In the genomic region with DNA sequence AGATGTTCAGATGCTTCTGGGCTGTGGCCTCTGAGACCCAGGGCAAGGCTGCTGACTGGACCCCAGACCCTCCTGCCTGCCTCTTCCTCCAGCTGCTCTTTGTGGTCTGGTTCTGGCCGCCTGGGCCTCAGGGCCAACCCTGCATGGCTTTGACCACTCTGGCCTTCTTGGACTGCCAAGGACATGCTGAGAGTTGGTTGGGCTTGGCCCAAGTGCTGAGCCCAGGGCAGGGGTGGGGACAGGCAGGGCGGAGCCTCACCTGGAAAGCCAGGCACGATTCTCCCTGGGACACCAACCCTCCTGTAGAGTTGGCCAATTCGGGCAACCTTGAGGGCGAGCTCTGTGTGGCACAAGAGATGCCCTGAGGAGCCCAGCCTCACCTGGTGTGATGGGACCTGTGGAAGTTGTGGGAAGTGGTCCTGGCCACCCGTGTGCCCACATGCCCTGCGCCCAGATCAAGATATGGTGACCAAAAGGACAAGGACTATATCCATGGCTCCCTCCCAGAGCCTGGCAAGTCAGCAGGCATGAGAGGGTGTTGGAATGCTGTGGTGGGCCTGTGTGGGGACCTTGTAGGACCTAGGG, we compare ENCODE assay signal across 16 cellular contexts. TPM values are rescaled to one million over a fixed set of nuclear protein-coding genes. Genes with fewer than 3 reads are reported as not detected.
DNase-seq lines count a peak whose midpoint lies in the region; ATAC-seq, FAIRE-seq and TF ChIP-seq lines count a peak whose summit lies in the region.
"Had no signal": no experiment of that assay in that cellular context is flagged by ENCODE, and none has a peak within 500 bp of the region (broad histone marks: within the 10 kb centered on the region; RNA-seq: fewer than 3 reads in every experiment).

No MANE protein-coding gene starts in this region.

- H3K27me3 ChIP-seq in liver (ENCODE audit: control insufficient read depth in 4 of 4, insufficient read depth in 4 of 4, low read length in 3 of 4) (no peaks in the 10 kb centered on the region), HepG2 (ENCODE audit: control insufficient read depth in 1 of 2, insufficient read depth in 2 of 2, low read length in 2 of 2) (no peaks in the 10 kb centered on the region), neutrophil (no peaks in the 10 kb centered on the region)
- H3K27me3 ChIP-seq: uterus had no signal

- H2AFZ ChIP-seq in HepG2 (ENCODE audit: low read length): no peak overlapping the region
- H2AFZ ChIP-seq: parathyroid adenoma had no signal

- BruUV-seq in HepG2 (replicated peaks; lab: Mats Ljungman, UMichigan): no TSS peak

- peaks cover 38 to 43% of the 10 kb centered on the region in 2 donors for H3K4me1 Mint-ChIP-seq in effector memory CD8-positive, alpha-beta T cell (ENCODE audit: low read depth in 2 of 2)
- H3K4me1 Mint-ChIP-seq in stimulated activated naive B cell treated with anti-CD40 and anti-IgM and Interleukin-4, amounts not matched to agents 10 μg/mL and 1 μg/mL and 100 μg/mL, for 72 hours: peaks cover 55 to 80% of the 10 kb centered on the region in 2 donors
- H3K4me1 Mint-ChIP-seq in activated T-helper 1 cell treated with anti-CD3 and anti-CD28 coated beads, Interleukin-12 subunit alpha, Interleukin-12 subunit beta, Interleukin-2, Interleukin-4 antibody, amounts not matched to agents 30 ng/mL and 10 ng/mL and 1 ng/mL, durations not matched to agents 14 hours and 24 hours and 36 hours (ENCODE audit: low read depth): peaks cover 4% of the 10 kb centered on the region

- H3K27ac Mint-ChIP-seq in effector memory CD8-positive, alpha-beta T cell: peak overlapping the region; percentile 19 to 82
- no peak overlapping the region for H3K27ac Mint-ChIP-seq in stimulated activated naive B cell treated with anti-CD40 and anti-IgM and Interleukin-4, amounts not matched to agents 10 μg/mL and 1 μg/mL and 100 μg/mL, for 72 hours
- no peak overlapping the region for H3K27ac Mint-ChIP-seq in activated T-helper 1 cell treated with anti-CD3 and anti-CD28 coated beads, Interleukin-12 subunit alpha, Interleukin-12 subunit beta, Interleukin-2, Interleukin-4 antibody, amounts not matched to agents 30 ng/mL and 10 ng/mL and 1 ng/mL, durations not matched to agents 14 hours and 24 hours and 36 hours
- H3K27ac Mint-ChIP-seq: activated naive CD8-positive, alpha-beta T cell treated with anti-CD3 and anti-CD28 coated beads, Interleukin-2, amount 10 ng/mL, durations not matched to agents 7 days and 5 days; endodermal cell had no signal

- H3K4me3 ChIP-seq in liver (ENCODE audit: low read depth in 1 of 3, low read length in 3 of 3): no peak overlapping the region
- H3K4me3 ChIP-seq in HepG2 (replicated peaks in 1 of 3; ENCODE audit: insufficient read depth in 1 of 3, low read depth in 2 of 3, low read length in 3 of 3): no peak overlapping the region
- peak overlapping the region in 1 of 2 experiments; percentile 21 for H3K4me3 ChIP-seq in neutrophil (ENCODE audit: low read depth in 1 of 2, low read length in 1 of 2)
- H3K4me3 ChIP-seq: uterus had no signal

- in situ Hi-C loops in HepG2 (cut with HindIII; ENCODE audit: extremely low pct_ligation_motif_present, low pct_unique_long_range_greater_than_20kb): no loop called here

- no peaks in the 10 kb centered on the region for H3K79me2 ChIP-seq in HepG2 (ENCODE audit: insufficient read depth, low read length)

- H3K4me3 Mint-ChIP-seq in effector memory CD8-positive, alpha-beta T cell: peak overlapping the region in 1 of 2 donors; percentile 44
- H3K4me3 Mint-ChIP-seq in stimulated activated naive B cell treated with anti-CD40 and anti-IgM and Interleukin-4, amounts not matched to agents 10 μg/mL and 1 μg/mL and 100 μg/mL, for 72 hours: no peak overlapping the region
- no peak overlapping the region for H3K4me3 Mint-ChIP-seq in activated T-helper 1 cell treated with anti-CD3 and anti-CD28 coated beads, Interleukin-12 subunit alpha, Interleukin-12 subunit beta, Interleukin-2, Interleukin-4 antibody, amounts not matched to agents 30 ng/mL and 10 ng/mL and 1 ng/mL, durations not matched to agents 14 hours and 24 hours and 36 hours
- H3K4me3 Mint-ChIP-seq: activated naive CD8-positive, alpha-beta T cell treated with anti-CD3 and anti-CD28 coated beads, Interleukin-2, amount 10 ng/mL, durations not matched to agents 7 days and 5 days; endodermal cell had no signal

- no peak for ATAC-seq in HepG2
- no peak for ATAC-seq in effector memory CD8-positive, alpha-beta T cell (replicated peaks)
- no peak for ATAC-seq in stimulated activated naive B cell treated with anti-CD40 and anti-IgM and Interleukin-4, amounts not matched to agents 10 μg/mL and 1 μg/mL and 100 μg/mL, for 72 hours (replicated peaks)

- H3K9me3 Mint-ChIP-seq in effector memory CD8-positive, alpha-beta T cell: no peaks in the 10 kb centered on the region
- peaks cover 4 to 5% of the 10 kb centered on the region in 2 donors for H3K9me3 Mint-ChIP-seq in stimulated activated naive B cell treated with anti-CD40 and anti-IgM and Interleukin-4, amounts not matched to agents 10 μg/mL and 1 μg/mL and 100 μg/mL, for 72 hours
- no peaks in the 10 kb centered on the region for H3K9me3 Mint-ChIP-seq in activated T-helper 1 cell treated with anti-CD3 and anti-CD28 coated beads, Interleukin-12 subunit alpha, Interleukin-12 subunit beta, Interleukin-2, Interleukin-4 antibody, amounts not matched to agents 30 ng/mL and 10 ng/mL and 1 ng/mL, durations not matched to agents 14 hours and 24 hours and 36 hours
- H3K9me3 Mint-ChIP-seq: activated naive CD8-positive, alpha-beta T cell treated with anti-CD3 and anti-CD28 coated beads, Interleukin-2, amount 10 ng/mL, durations not matched to agents 7 days and 5 days; endodermal cell had no signal

- TF ChIP-seq RAD21 in liver (IDR thresholded peaks at IDR 0.05) (no peak), HepG2 (CRISPR knock-in tag; IDR thresholded peaks at IDR 0.05) (no peak)

- H3K27ac ChIP-seq in liver (ENCODE audit: low read depth in 1 of 2, low read length in 2 of 2) (peak overlapping the region; percentile 72 to 90), HepG2 (ENCODE audit: extremely low read length, insufficient read depth, low read length) (no peak overlapping the region), neutrophil (peak overlapping the region; percentile 47)
- H3K27ac ChIP-seq: parathyroid adenoma, uterus had no signal

- H3K27me3 Mint-ChIP-seq in effector memory CD8-positive, alpha-beta T cell: no peaks in the 10 kb centered on the region
- no peaks in the 10 kb centered on the region for H3K27me3 Mint-ChIP-seq in stimulated activated naive B cell treated with anti-CD40 and anti-IgM and Interleukin-4, amounts not matched to agents 10 μg/mL and 1 μg/mL and 100 μg/mL, for 72 hours
- H3K27me3 Mint-ChIP-seq in activated T-helper 1 cell treated with anti-CD3 and anti-CD28 coated beads, Interleukin-12 subunit alpha, Interleukin-12 subunit beta, Interleukin-2, Interleukin-4 antibody, amounts not matched to agents 30 ng/mL and 10 ng/mL and 1 ng/mL, durations not matched to agents 14 hours and 24 hours and 36 hours (ENCODE audit: insufficient read depth): no peaks in the 10 kb centered on the region
- H3K27me3 Mint-ChIP-seq: activated naive CD8-positive, alpha-beta T cell treated with anti-CD3 and anti-CD28 coated beads, Interleukin-2, amount 10 ng/mL, durations not matched to agents 7 days and 5 days had no signal

- H3K9me3 ChIP-seq in liver (ENCODE audit: control insufficient read depth in 4 of 4, low read length in 3 of 4) (no peaks in the 10 kb centered on the region), HepG2 (ENCODE audit: low read length) (no peaks in the 10 kb centered on the region), neutrophil (no peaks in the 10 kb centered on the region)
- H3K9me3 ChIP-seq: uterus had no signal

- intact Hi-C loops in HepG2 (cut with micrococcal nuclease; ENCODE audit: unreplicated experiment): no loop called here
- intact Hi-C loops in activated T-helper 1 cell treated with anti-CD3 and anti-CD28 coated beads, Interleukin-12 subunit alpha, Interleukin-12 subunit beta, Interleukin-2, Interleukin-4 antibody, amounts not matched to agents 30 ng/mL and 10 ng/mL and 1 ng/mL, durations not matched to agents 14 hours and 24 hours and 36 hours (cut with micrococcal nuclease): no loop called here

- CTCF ChIA-PET in HepG2 (lab: Yijun Ruan, JAX; ENCODE audit: low intra/inter-chr PET ratio, low total read pairs): no interaction called here

- no peak overlapping the region for H3K4me2 ChIP-seq in HepG2 (ENCODE audit: low read depth, low read length)

- peaks cover 0 to 5% (median 4%) of the 10 kb centered on the region in 4 donors for H3K36me3 ChIP-seq in liver (ENCODE audit: control insufficient read depth in 4 of 4, insufficient read depth in 3 of 4, low read depth in 1 of 4, low read length in 3 of 4)
- peaks cover 2 to 7% of the 10 kb centered on the region in 2 experiments; a peak in 2 of 5 replicates for H3K36me3 ChIP-seq in HepG2 (replicated peaks in 1 of 2; ENCODE audit: control insufficient read depth in 1 of 2, insufficient read depth in 2 of 2, low read length in 2 of 2)
- H3K36me3 ChIP-seq in neutrophil: peaks cover 57% of the 10 kb centered on the region
- H3K36me3 ChIP-seq: uterus had no signal

- no peak for DNase-seq in HepG2 (ENCODE audit: low spot score)
- DNase-seq in effector memory CD8-positive, alpha-beta T cell: no peak
- no peak for DNase-seq in stimulated activated naive B cell treated with anti-CD40 and anti-IgM and Interleukin-4, amounts not matched to agents 10 μg/mL and 1 μg/mL and 100 μg/mL, for 72 hours
- DNase-seq in amygdala (lab: John Stamatoyannopoulos, UW): no peak
- no peak for DNase-seq in activated T-helper 1 cell treated with anti-CD3 and anti-CD28 coated beads, Interleukin-12 subunit alpha, Interleukin-12 subunit beta, Interleukin-2, Interleukin-4 antibody, amounts not matched to agents 30 ng/mL and 10 ng/mL and 1 ng/mL, durations not matched to agents 14 hours and 24 hours and 36 hours (ENCODE audit: low spot score)
- no peak for DNase-seq in GM19238 (ENCODE audit: insufficient read length, low spot score)
- DNase-seq: ACHN; activated naive CD8-positive, alpha-beta T cell treated with anti-CD3 and anti-CD28 coated beads, Interleukin-2, amount 10 ng/mL, durations not matched to agents 7 days and 5 days; EL; endodermal cell; kidney glomerular epithelial cell; NCI-H1694 treated with DMSO at 0.1 percent for 48 hours; uterus had no signal

- TF ChIP-seq CTCF in liver (IDR thresholded peaks at IDR 0.05; ENCODE audit: low read depth, low read length, missing input control) (no peak), HepG2 (CRISPR knock-in tag; IDR thresholded peaks at IDR 0.05) (no peak), neutrophil (IDR thresholded peaks at IDR 0.05) (no peak)

- 95% methylated on average over 7 of the region's 7 CpGs for WGBS in liver
- 86% methylated on average over 4 of the region's 7 CpGs for WGBS in HepG2 (ENCODE audit: low lambda C conversion rate)

- peaks cover 13 to 25% (median 19%) of the 10 kb centered on the region in 4 donors for H3K4me1 ChIP-seq in liver (ENCODE audit: control insufficient read depth in 4 of 4, insufficient read depth in 4 of 4, low read length in 3 of 4)
- H3K4me1 ChIP-seq in HepG2 (ENCODE audit: insufficient read depth, low read length): no peaks in the 10 kb centered on the region
- H3K4me1 ChIP-seq in neutrophil (ENCODE audit: control insufficient read depth in 1 of 2, insufficient read depth in 1 of 2, low read depth in 1 of 2, low read length in 1 of 2): peaks cover 18 to 23% of the 10 kb centered on the region in 2 experiments
- H3K4me1 ChIP-seq: uterus had no signal

- peaks cover 3% of the 10 kb centered on the region for H3K36me3 Mint-ChIP-seq in effector memory CD8-positive, alpha-beta T cell (ENCODE audit: insufficient read depth)
- H3K36me3 Mint-ChIP-seq in stimulated activated naive B cell treated with anti-CD40 and anti-IgM and Interleukin-4, amounts not matched to agents 10 μg/mL and 1 μg/mL and 100 μg/mL, for 72 hours: peaks cover 28 to 59% of the 10 kb centered on the region in 2 donors
- H3K36me3 Mint-ChIP-seq in activated T-helper 1 cell treated with anti-CD3 and anti-CD28 coated beads, Interleukin-12 subunit alpha, Interleukin-12 subunit beta, Interleukin-2, Interleukin-4 antibody, amounts not matched to agents 30 ng/mL and 10 ng/mL and 1 ng/mL, durations not matched to agents 14 hours and 24 hours and 36 hours (ENCODE audit: low read depth): peaks cover 6% of the 10 kb centered on the region

- POLR2A ChIA-PET in HepG2 (lab: Yijun Ruan, JAX): no interaction called here

- H3K9ac ChIP-seq in liver (ENCODE audit: low read depth in 1 of 2, low read length in 2 of 2) (no peak overlapping the region), HepG2 (ENCODE audit: insufficient read depth, low read depth, low read length) (no peak overlapping the region)
- H3K9ac ChIP-seq: parathyroid adenoma had no signal

- no peaks in the 10 kb centered on the region for H4K20me1 ChIP-seq in HepG2 (ENCODE audit: insufficient read depth, low read length)

- no peak for TF ChIP-seq POLR2A in HepG2 (IDR thresholded peaks at IDR 0.05; ENCODE audit: insufficient read depth in 1 of 2, low read depth in 2 of 2, low read length in 2 of 2)

- FAIRE-seq in HepG2 (lab: Jason Lieb, UNC): no peak

- TF ChIP-seq EP300 in HepG2 (IDR thresholded peaks at IDR 0.05; ENCODE audit: low read depth in 2 of 2, low read length in 2 of 2) (no peak), HepG2 (CRISPR knock-in tag; IDR thresholded peaks at IDR 0.05; ENCODE audit: borderline replicate concordance) (no peak)

RNA-seq across cellular contexts. Expression of a gene that starts 11.6 kb away (rescaled TPM):
- 100 to 1,000 TPM in 1 of 2 donors, 10 to 100 TPM in 1; 20.5 to 153 TPM for total RNA-seq in liver
- polyA plus RNA-seq in liver: 10 to 100 TPM; 10.8 to 11.7 TPM
- 12.1 and 12.9 TPM in 2 replicates for total RNA-seq in HepG2 (2016; rRNA removed; fragmentation: Illumina TruSeq; extraction: Trizol)
- 7.0 and 7.5 TPM in 2 replicates for total RNA-seq in HepG2 (2016; cell fraction: cytosol; rRNA removed; fragmentation: Illumina TruSeq; extraction: Trizol; ENCODE audit: low read depth)
- 11.8 and 12.2 TPM in 2 replicates for total RNA-seq in HepG2 (2016; cell fraction: insoluble cytoplasmic fraction; rRNA removed; fragmentation: Illumina TruSeq; extraction: Trizol)
- total RNA-seq in HepG2 (2016; cell fraction: membrane; rRNA removed; fragmentation: Illumina TruSeq; extraction: Trizol): 17.5 and 20.9 TPM in 2 replicates
- 7.2 and 10.6 TPM in 2 replicates for total RNA-seq in HepG2 (2016; cell fraction: nucleus; rRNA removed; fragmentation: Illumina TruSeq; extraction: Trizol)
- polyA plus RNA-seq in HepG2 (2011; rRNA removed): 14.8 and 20.8 TPM in 2 replicates
- 17.4 and 18.3 TPM in 2 replicates for polyA plus RNA-seq in HepG2 (2011; cell fraction: cytosol; rRNA removed)
- 24.2 and 25.5 TPM in 2 replicates for polyA plus RNA-seq in HepG2 (2011; cell fraction: nucleus; rRNA removed)
- 5.0 and 9.6 TPM in 2 replicates for polyA plus RNA-seq in HepG2 (2012)
- polyA plus RNA-seq in HepG2 (2016; cell fraction: cytosol; fragmentation: Illumina TruSeq; extraction: Trizol; ENCODE audit: low read depth): 8.1 TPM in 2 replicates
- 10.1 and 14.2 TPM in 2 replicates for polyA plus RNA-seq in HepG2 (2016; cell fraction: insoluble cytoplasmic fraction; fragmentation: Illumina TruSeq; extraction: Trizol; ENCODE audit: low read depth)
- polyA plus RNA-seq in HepG2 (2016; cell fraction: membrane; fragmentation: Illumina TruSeq; extraction: Trizol; ENCODE audit: low read depth): 14.1 and 15.1 TPM in 2 replicates
- 17.4 and 18.4 TPM in 2 replicates for polyA plus RNA-seq in HepG2 (2016; cell fraction: nucleus; fragmentation: Illumina TruSeq; extraction: Trizol; ENCODE audit: insufficient read depth, low read depth)
- 34.8 and 39.9 TPM in 2 replicates for polyA minus RNA-seq in HepG2 (2011; rRNA and poly(A)+ RNA removed; ENCODE audit: low replicate concordance)
- polyA minus RNA-seq in HepG2 (2011; cell fraction: cytosol; rRNA and poly(A)+ RNA removed): 9.8 and 10.9 TPM in 2 replicates
- 8.9 and 9.0 TPM in 2 replicates for polyA minus RNA-seq in HepG2 (2011; cell fraction: nucleus; rRNA and poly(A)+ RNA removed)
- 29.2 and 30.0 TPM in 2 replicates for total RNA-seq in activated T-helper 1 cell treated with anti-CD3 and anti-CD28 coated beads, Interleukin-12 subunit alpha, Interleukin-12 subunit beta, Interleukin-2, Interleukin-4 antibody, amounts not matched to agents 30 ng/mL and 10 ng/mL and 1 ng/mL, durations not matched to agents 14 hours and 24 hours and 36 hours

RNA-seq across cellular contexts. Expression of a gene that starts 15.9 kb away (rescaled TPM):
- total RNA-seq in liver (10 to 100 TPM; 41.6 to 48.8 TPM), HepG2 (2016; rRNA removed; fragmentation: Illumina TruSeq; extraction: Trizol) (10.4 and 17.7 TPM in 2 replicates)
- polyA plus RNA-seq in liver (10 to 100 TPM in 1 of 2 donors, 1 to 10 TPM in 1; 3.8 to 10.6 TPM), HepG2 (2011; rRNA removed) (16.4 and 23.8 TPM in 2 replicates)
- 3.9 and 4.0 TPM in 2 replicates for total RNA-seq in HepG2 (2016; cell fraction: cytosol; rRNA removed; fragmentation: Illumina TruSeq; extraction: Trizol; ENCODE audit: low read depth)
- total RNA-seq in HepG2 (2016; cell fraction: insoluble cytoplasmic fraction; rRNA removed; fragmentation: Illumina TruSeq; extraction: Trizol): 8.1 and 18.0 TPM in 2 replicates
- 3.8 and 4.0 TPM in 2 replicates for total RNA-seq in HepG2 (2016; cell fraction: membrane; rRNA removed; fragmentation: Illumina TruSeq; extraction: Trizol)
- total RNA-seq in HepG2 (2016; cell fraction: nucleus; rRNA removed; fragmentation: Illumina TruSeq; extraction: Trizol): 20.2 and 20.4 TPM in 2 replicates
- 8.4 and 13.1 TPM in 2 replicates for polyA plus RNA-seq in HepG2 (2011; cell fraction: cytosol; rRNA removed)
- polyA plus RNA-seq in HepG2 (2011; cell fraction: nucleus; rRNA removed): 152 and 182 TPM in 2 replicates
- 11.1 and 12.4 TPM in 2 replicates for polyA plus RNA-seq in HepG2 (2012)
- polyA plus RNA-seq in HepG2 (2016; cell fraction: cytosol; fragmentation: Illumina TruSeq; extraction: Trizol; ENCODE audit: low read depth): 0.99 and 1.4 TPM in 2 replicates
- 8.5 and 10.9 TPM in 2 replicates for polyA plus RNA-seq in HepG2 (2016; cell fraction: insoluble cytoplasmic fraction; fragmentation: Illumina TruSeq; extraction: Trizol; ENCODE audit: low read depth)
- 2.0 and 2.3 TPM in 2 replicates for polyA plus RNA-seq in HepG2 (2016; cell fraction: membrane; fragmentation: Illumina TruSeq; extraction: Trizol; ENCODE audit: low read depth)
- polyA plus RNA-seq in HepG2 (2016; cell fraction: nucleus; fragmentation: Illumina TruSeq; extraction: Trizol; ENCODE audit: insufficient read depth, low read depth): 42.2 and 48.6 TPM in 2 replicates
- 1.2 and 26.6 TPM in 2 replicates for polyA minus RNA-seq in HepG2 (2011; rRNA and poly(A)+ RNA removed; ENCODE audit: low replicate concordance)
- 9.2 and 12.0 TPM in 2 replicates for polyA minus RNA-seq in HepG2 (2011; cell fraction: cytosol; rRNA and poly(A)+ RNA removed)
- 28.6 and 29.7 TPM in 2 replicates for polyA minus RNA-seq in HepG2 (2011; cell fraction: nucleus; rRNA and poly(A)+ RNA removed)
- total RNA-seq in activated T-helper 1 cell treated with anti-CD3 and anti-CD28 coated beads, Interleukin-12 subunit alpha, Interleukin-12 subunit beta, Interleukin-2, Interleukin-4 antibody, amounts not matched to agents 30 ng/mL and 10 ng/mL and 1 ng/mL, durations not matched to agents 14 hours and 24 hours and 36 hours: 2.4 and 3.1 TPM in 2 replicates

RNA-seq across cellular contexts. Expression of a gene that starts 47.5 kb away (rescaled TPM):
- total RNA-seq in liver (10 to 100 TPM; 22.6 to 27.1 TPM), HepG2 (2016; rRNA removed; fragmentation: Illumina TruSeq; extraction: Trizol) (14.8 and 23.2 TPM in 2 replicates)
- polyA plus RNA-seq in liver (1 to 10 TPM; 7.9 to 9.0 TPM), HepG2 (2011; rRNA removed) (10.2 and 14.6 TPM in 2 replicates)
- total RNA-seq in HepG2 (2016; cell fraction: cytosol; rRNA removed; fragmentation: Illumina TruSeq; extraction: Trizol; ENCODE audit: low read depth): 6.6 and 9.7 TPM in 2 replicates
- 12.0 and 23.2 TPM in 2 replicates for total RNA-seq in HepG2 (2016; cell fraction: insoluble cytoplasmic fraction; rRNA removed; fragmentation: Illumina TruSeq; extraction: Trizol)
- total RNA-seq in HepG2 (2016; cell fraction: membrane; rRNA removed; fragmentation: Illumina TruSeq; extraction: Trizol): 9.0 and 9.2 TPM in 2 replicates
- total RNA-seq in HepG2 (2016; cell fraction: nucleus; rRNA removed; fragmentation: Illumina TruSeq; extraction: Trizol): 31.9 and 36.2 TPM in 2 replicates
- 5.7 and 6.4 TPM in 2 replicates for polyA plus RNA-seq in HepG2 (2011; cell fraction: cytosol; rRNA removed)
- 78.1 and 81.2 TPM in 2 replicates for polyA plus RNA-seq in HepG2 (2011; cell fraction: nucleus; rRNA removed)
- 11.5 and 13.9 TPM in 2 replicates for polyA plus RNA-seq in HepG2 (2012)
- 2.2 and 2.4 TPM in 2 replicates for polyA plus RNA-seq in HepG2 (2016; cell fraction: cytosol; fragmentation: Illumina TruSeq; extraction: Trizol; ENCODE audit: low read depth)
- 11.4 and 14.1 TPM in 2 replicates for polyA plus RNA-seq in HepG2 (2016; cell fraction: insoluble cytoplasmic fraction; fragmentation: Illumina TruSeq; extraction: Trizol; ENCODE audit: low read depth)
- polyA plus RNA-seq in HepG2 (2016; cell fraction: membrane; fragmentation: Illumina TruSeq; extraction: Trizol; ENCODE audit: low read depth): 4.9 TPM in 2 replicates
- polyA plus RNA-seq in HepG2 (2016; cell fraction: nucleus; fragmentation: Illumina TruSeq; extraction: Trizol; ENCODE audit: insufficient read depth, low read depth): 67.7 and 78.1 TPM in 2 replicates
- 25.9 and 28.5 TPM in 2 replicates for polyA minus RNA-seq in HepG2 (2011; rRNA and poly(A)+ RNA removed; ENCODE audit: low replicate concordance)
- polyA minus RNA-seq in HepG2 (2011; cell fraction: cytosol; rRNA and poly(A)+ RNA removed): 4.4 and 5.3 TPM in 2 replicates
- 31.7 and 34.0 TPM in 2 replicates for polyA minus RNA-seq in HepG2 (2011; cell fraction: nucleus; rRNA and poly(A)+ RNA removed)
- total RNA-seq in activated T-helper 1 cell treated with anti-CD3 and anti-CD28 coated beads, Interleukin-12 subunit alpha, Interleukin-12 subunit beta, Interleukin-2, Interleukin-4 antibody, amounts not matched to agents 30 ng/mL and 10 ng/mL and 1 ng/mL, durations not matched to agents 14 hours and 24 hours and 36 hours: 79.3 and 81.0 TPM in 2 replicates

Comparison
In these comparisons a context has a peak if more than half of its experiments do, and no peak if none do; other contexts are left out.
1. H3K27ac Mint-ChIP-seq: peak in effector memory CD8-positive, alpha-beta T cell (2 of 2); none in stimulated activated naive B cell treated with anti-CD40 and anti-IgM and Interleukin-4, amounts not matched to agents 10 μg/mL and 1 μg/mL and 100 μg/mL, for 72 hours (single experiment) and activated T-helper 1 cell treated with anti-CD3 and anti-CD28 coated beads, Interleukin-12 subunit alpha, Interleukin-12 subunit beta, Interleukin-2, Interleukin-4 antibody, amounts not matched to agents 30 ng/mL and 10 ng/mL and 1 ng/mL, durations not matched to agents 14 hours and 24 hours and 36 hours (single experiment).